ENCODE assay signal across 1 cellular context in the genomic region with DNA sequence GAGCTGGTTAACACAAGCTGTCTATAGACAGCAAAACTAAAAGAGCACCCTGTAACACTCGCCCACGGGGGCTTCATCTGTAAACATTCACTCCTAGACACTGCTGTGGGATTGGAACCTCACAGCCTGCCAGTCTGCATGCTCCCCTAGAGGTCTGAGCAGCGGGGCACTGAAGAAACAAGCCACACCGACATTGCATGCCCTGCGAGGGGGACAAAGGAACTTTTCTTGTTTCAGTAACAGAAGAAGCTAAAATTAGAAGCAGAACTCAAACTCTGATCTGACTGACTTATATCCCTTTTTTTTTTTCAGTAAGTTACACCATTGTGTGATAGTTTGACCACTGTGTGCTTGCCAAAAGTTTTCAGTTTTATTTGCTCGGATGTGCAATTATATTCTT.
TF ChIP-seq lines count a peak whose summit lies in the region.

No MANE protein-coding gene starts in this region.

TF ChIP-seq in GM12878, 131 proteins besides CTCF, POLR2A, EP300 and RAD21 (continued from another document):
- TF ChIP-seq, protein P1, sequence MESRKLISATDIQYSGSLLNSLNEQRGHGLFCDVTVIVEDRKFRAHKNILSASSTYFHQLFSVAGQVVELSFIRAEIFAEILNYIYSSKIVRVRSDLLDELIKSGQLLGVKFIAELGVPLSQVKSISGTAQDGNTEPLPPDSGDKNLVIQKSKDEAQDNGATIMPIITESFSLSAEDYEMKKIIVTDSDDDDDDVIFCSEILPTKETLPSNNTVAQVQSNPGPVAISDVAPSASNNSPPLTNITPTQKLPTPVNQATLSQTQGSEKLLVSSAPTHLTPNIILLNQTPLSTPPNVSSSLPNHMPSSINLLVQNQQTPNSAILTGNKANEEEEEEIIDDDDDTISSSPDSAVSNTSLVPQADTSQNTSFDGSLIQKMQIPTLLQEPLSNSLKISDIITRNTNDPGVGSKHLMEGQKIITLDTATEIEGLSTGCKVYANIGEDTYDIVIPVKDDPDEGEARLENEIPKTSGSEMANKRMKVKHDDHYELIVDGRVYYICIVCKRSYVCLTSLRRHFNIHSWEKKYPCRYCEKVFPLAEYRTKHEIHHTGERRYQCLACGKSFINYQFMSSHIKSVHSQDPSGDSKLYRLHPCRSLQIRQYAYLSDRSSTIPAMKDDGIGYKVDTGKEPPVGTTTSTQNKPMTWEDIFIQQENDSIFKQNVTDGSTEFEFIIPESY (IDR thresholded peaks at IDR 0.05): no peak
- TF ChIP-seq ZZZ3 (IDR thresholded peaks at IDR 0.05; ENCODE audit: control insufficient read depth, insufficient read length, low read depth): no peak
- no peak for TF ChIP-seq YY1 (IDR thresholded peaks at IDR 0.05; ENCODE audit: low read depth, low read length)
- peak; percentile 65; the same call in 1 of the 2 replicates for TF ChIP-seq ZNF384 (IDR thresholded peaks at IDR 0.05; ENCODE audit: borderline replicate concordance, low read depth, low read length)
- TF ChIP-seq MTA2 (IDR thresholded peaks at IDR 0.05; ENCODE audit: low read depth): peak; percentile 17; the same call in 1 of the 2 replicates
- TF ChIP-seq ASH2L (IDR thresholded peaks at IDR 0.05; ENCODE audit: borderline replicate concordance, low read depth): no peak
- no peak for TF ChIP-seq PML (IDR thresholded peaks at IDR 0.05; ENCODE audit: low read length)
- no peak for TF ChIP-seq IKZF1 (conservative IDR thresholded peaks at IDR 0.05)
- TF ChIP-seq JUND (IDR thresholded peaks at IDR 0.05; ENCODE audit: low read depth, low read length): no peak
- TF ChIP-seq MEF2B (IDR thresholded peaks at IDR 0.05; ENCODE audit: partially characterized antibody, poor library complexity, severe bottlenecking): peak; percentile 42
